In genomic region chr17:10777131-10777805, GRCh38 we compare ENCODE assay signal across 28 cellular contexts. TPM values are rescaled to one million over a fixed set of nuclear protein-coding genes. Genes with fewer than 3 reads are reported as not detected.
"Had no signal": no experiment of that assay in that cellular context is flagged by ENCODE, and none has a peak within 500 bp of the region (broad histone marks: within the 10 kb centered on the region; RNA-seq: fewer than 3 reads in every experiment).

No MANE protein-coding gene starts in this region.

- H3K4me1 ChIP-seq: heart left ventricle, left lung, parathyroid adenoma, psoas muscle had no signal

- ATAC-seq: activated CD8-positive, alpha-beta memory T cell treated with anti-CD3 and anti-CD28 coated beads, Interleukin-2, amount 10 ng/mL, durations not matched to agents 7 days and 5 days; activated CD8-positive, alpha-beta T cell treated with anti-CD3 and anti-CD28 coated beads, Interleukin-2, amount 10 ng/mL, durations not matched to agents 7 days and 5 days; activated naive CD4-positive, alpha-beta T cell treated with anti-CD3 and anti-CD28 coated beads, Interleukin-2, amount 50 U/mL, for 72 hours; activated T-cell treated with anti-CD3 and anti-CD28 coated beads, Interleukin-2, amount 50 U/mL, for 72 hours; heart left ventricle; left lung; naive thymus-derived CD4-positive, alpha-beta T cell; psoas muscle; WTC11 had no signal

- H2AFZ ChIP-seq: parathyroid adenoma had no signal

- H3K79me2 ChIP-seq: parathyroid adenoma had no signal

- H3K36me3 ChIP-seq: heart left ventricle, left lung, suprapubic skin, tibial nerve had no signal

- H3K9me3 Mint-ChIP-seq: activated naive CD4-positive, alpha-beta T cell treated with anti-CD3 and anti-CD28 coated beads, Interleukin-2, amount 50 U/mL, for 72 hours had no signal

- H3K36me3 Mint-ChIP-seq: activated CD8-positive, alpha-beta memory T cell treated with anti-CD3 and anti-CD28 coated beads, Interleukin-2, amount 10 ng/mL, durations not matched to agents 7 days and 5 days had no signal

- H3K4me3 ChIP-seq: heart left ventricle, left lung, lung, psoas muscle, suprapubic skin, tibial nerve had no signal

- H3K27me3 Mint-ChIP-seq: activated CD4-positive, alpha-beta T cell treated with anti-CD3 and anti-CD28 coated beads, Interleukin-2, amount 10 ng/mL, durations not matched to agents 7 days and 5 days; naive thymus-derived CD4-positive, alpha-beta T cell had no signal

- H3K4me1 Mint-ChIP-seq: activated CD4-positive, alpha-beta T cell treated with anti-CD3 and anti-CD28 coated beads, Interleukin-2, amount 10 ng/mL, durations not matched to agents 7 days and 5 days; activated CD8-positive, alpha-beta memory T cell treated with anti-CD3 and anti-CD28 coated beads, Interleukin-2, amount 10 ng/mL, durations not matched to agents 7 days and 5 days; naive thymus-derived CD4-positive, alpha-beta T cell had no signal

- H3K27ac ChIP-seq: heart left ventricle, left lung, parathyroid adenoma, psoas muscle, suprapubic skin, tibial nerve had no signal

- H3K4me3 Mint-ChIP-seq: activated CD4-positive, alpha-beta T cell treated with anti-CD3 and anti-CD28 coated beads, Interleukin-2, amount 10 ng/mL, durations not matched to agents 7 days and 5 days; activated CD8-positive, alpha-beta memory T cell treated with anti-CD3 and anti-CD28 coated beads, Interleukin-2, amount 10 ng/mL, durations not matched to agents 7 days and 5 days; activated CD8-positive, alpha-beta T cell treated with anti-CD3 and anti-CD28 coated beads, Interleukin-2, amount 10 ng/mL, durations not matched to agents 7 days and 5 days; activated T-cell treated with anti-CD3 and anti-CD28 coated beads, Interleukin-2, amount 50 U/mL, for 72 hours; naive thymus-derived CD4-positive, alpha-beta T cell; neural crest cell; stimulated activated naive B cell treated with anti-CD40 and anti-IgM and Interleukin-4, amounts not matched to agents 10 μg/mL and 1 μg/mL and 100 μg/mL, for 72 hours; WTC11 had no signal

- H3K27ac Mint-ChIP-seq: activated CD4-positive, alpha-beta T cell treated with anti-CD3 and anti-CD28 coated beads, Interleukin-2, amount 10 ng/mL, durations not matched to agents 7 days and 5 days; activated CD8-positive, alpha-beta memory T cell treated with anti-CD3 and anti-CD28 coated beads, Interleukin-2, amount 10 ng/mL, durations not matched to agents 7 days and 5 days; activated CD8-positive, alpha-beta T cell treated with anti-CD3 and anti-CD28 coated beads, Interleukin-2, amount 10 ng/mL, durations not matched to agents 7 days and 5 days; activated naive CD4-positive, alpha-beta T cell treated with anti-CD3 and anti-CD28 coated beads, Interleukin-2, amount 50 U/mL, for 72 hours; activated T-cell treated with anti-CD3 and anti-CD28 coated beads, Interleukin-2, amount 50 U/mL, for 72 hours; naive thymus-derived CD4-positive, alpha-beta T cell; stimulated activated naive B cell treated with anti-CD40 and anti-IgM and Interleukin-4, amounts not matched to agents 10 μg/mL and 1 μg/mL and 100 μg/mL, for 72 hours; WTC11 had no signal

- H3K27me3 ChIP-seq: heart left ventricle, left lung, suprapubic skin, tibial nerve had no signal

- DNase-seq: activated CD4-positive, alpha-beta T cell treated with anti-CD3 and anti-CD28 coated beads for 1 hour; activated CD4-positive, alpha-beta T cell treated with anti-CD3 and anti-CD28 coated beads, Interleukin-2, amount 10 ng/mL, durations not matched to agents 7 days and 5 days; activated CD8-positive, alpha-beta memory T cell treated with anti-CD3 and anti-CD28 coated beads, Interleukin-2, amount 10 ng/mL, durations not matched to agents 7 days and 5 days; activated CD8-positive, alpha-beta T cell treated with anti-CD3 and anti-CD28 coated beads, Interleukin-2, amount 10 ng/mL, durations not matched to agents 7 days and 5 days; activated naive CD4-positive, alpha-beta T cell; activated T-cell treated with anti-CD3 and anti-CD28 coated beads, Interleukin-2, amount 50 U/mL, for 72 hours; effector CD8-positive, alpha-beta T cell; foreskin fibroblast; heart left ventricle; kidney glomerular epithelial cell; left lung; naive thymus-derived CD4-positive, alpha-beta T cell; occipital lobe; psoas muscle; stimulated activated CD4-positive, alpha-beta T cell treated with anti-CD3 and anti-CD28 coated beads, Interleukin-15, amount 100 ng/mL, for 24 hours; stimulated activated CD4-positive, alpha-beta T cell treated with anti-CD3 and anti-CD28 coated beads, Interleukin-2, amount 100 ng/mL, for 24 hours; stimulated activated naive B cell treated with anti-CD40 and anti-IgM and Interleukin-4, amounts not matched to agents 10 μg/mL and 1 μg/mL and 100 μg/mL, for 72 hours; T-helper 2 cell had no signal

- H3K9ac ChIP-seq: parathyroid adenoma had no signal

RNA-seq across cellular contexts. Expression of gene TMEM238L, which starts 26.6 kb away (rescaled TPM):
- total RNA-seq: activated CD4-positive, alpha-beta T cell treated with anti-CD3 and anti-CD28 coated beads, Interleukin-2, amount 10 ng/mL, durations not matched to agents 7 days and 5 days; activated CD8-positive, alpha-beta memory T cell treated with anti-CD3 and anti-CD28 coated beads, Interleukin-2, amount 10 ng/mL, durations not matched to agents 7 days and 5 days; activated CD8-positive, alpha-beta T cell treated with anti-CD3 and anti-CD28 coated beads, Interleukin-2, amount 10 ng/mL, durations not matched to agents 7 days and 5 days; activated naive CD4-positive, alpha-beta T cell treated with anti-CD3 and anti-CD28 coated beads, Interleukin-2, amount 50 U/mL, for 72 hours; activated T-cell treated with anti-CD3 and anti-CD28 coated beads, Interleukin-2, amount 50 U/mL, for 72 hours; bronchial epithelial cell; dermis microvascular lymphatic vessel endothelial cell; heart left ventricle; left lung; lung; mesenteric fat pad; naive thymus-derived CD4-positive, alpha-beta T cell; neural crest cell; occipital lobe; psoas muscle; tibial nerve; WTC11 had no signal
- polyA plus RNA-seq: heart left ventricle; naive thymus-derived CD4-positive, alpha-beta T cell had no signal
